ENCODE assay signal across 9 cellular contexts in the genomic region with DNA sequence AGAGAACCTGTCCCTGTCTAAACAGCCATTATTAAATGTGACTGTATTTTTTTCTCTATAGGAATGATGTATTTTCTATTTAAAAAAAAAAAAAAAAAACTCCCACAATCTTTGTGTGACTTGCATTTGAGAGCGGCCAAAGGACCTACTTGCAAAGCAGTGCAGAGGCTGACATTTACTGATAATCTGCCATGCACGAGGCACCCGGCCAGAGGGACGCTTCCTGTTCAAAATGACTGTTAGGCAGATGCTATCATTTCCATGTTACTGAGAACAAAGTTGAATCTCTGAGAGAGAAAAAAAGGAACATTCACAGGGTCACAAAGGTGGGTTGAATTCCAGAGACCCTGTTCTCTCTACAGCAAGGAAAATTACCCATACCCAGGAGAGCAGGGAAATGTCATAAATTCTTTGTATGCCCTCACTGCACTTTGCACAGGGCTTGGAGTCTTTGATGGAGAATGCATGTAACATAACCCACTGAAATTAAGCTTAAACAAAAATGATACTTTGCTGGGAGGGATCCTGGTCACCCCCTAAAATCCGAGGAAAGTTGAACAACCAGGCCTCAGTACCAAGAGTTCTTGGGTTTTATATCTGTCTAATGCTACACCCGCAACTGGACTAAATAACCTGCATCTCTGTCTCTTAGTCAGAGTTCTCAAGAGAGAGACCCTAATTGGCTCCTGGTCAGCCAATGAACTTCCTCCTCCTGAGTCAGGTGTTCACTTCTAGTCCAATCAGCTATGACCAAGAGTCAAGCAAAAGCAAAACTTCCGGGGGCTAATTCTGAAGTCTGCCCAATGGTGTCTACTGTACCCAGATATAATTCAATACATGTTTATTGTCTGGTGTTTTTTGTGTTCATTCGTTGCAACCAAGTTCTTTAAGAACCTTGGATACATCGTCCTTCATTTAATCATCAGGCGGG.
DNase-seq lines count a peak whose midpoint lies in the region; ATAC-seq and TF ChIP-seq lines count a peak whose summit lies in the region.
"Had no signal": no experiment of that assay in that cellular context is flagged by ENCODE, and none has a peak within 500 bp of the region (broad histone marks: within the 10 kb centered on the region; RNA-seq: fewer than 3 reads in every experiment).

No MANE protein-coding gene starts in this region.

- H3K27me3 ChIP-seq in tibial nerve (no peaks in the 10 kb centered on the region), H9 (ENCODE audit: insufficient read depth, low read length) (no peaks in the 10 kb centered on the region)

- no peak overlapping the region for H3K4ac ChIP-seq in H9 (ENCODE audit: low read depth, low read length)

- peaks cover 19% of the 10 kb centered on the region for H3K27me3 Mint-ChIP-seq in activated naive CD8-positive, alpha-beta T cell treated with anti-CD3 and anti-CD28 coated beads, Interleukin-2, amount 50 U/mL, for 24 hours
- peaks cover 35% of the 10 kb centered on the region for H3K27me3 Mint-ChIP-seq in activated naive CD8-positive, alpha-beta T cell treated with anti-CD3 and anti-CD28 coated beads for 36 hours
- peaks cover 4% of the 10 kb centered on the region for H3K27me3 Mint-ChIP-seq in H9 (ENCODE audit: low read depth)

- H3K9ac ChIP-seq in H9 (ENCODE audit: extremely low read depth, insufficient read length, low read length), result no peak overlapping the region

- ATAC-seq in activated naive CD8-positive, alpha-beta T cell treated with anti-CD3 and anti-CD28 coated beads, Interleukin-2, amount 50 U/mL, for 24 hours, result peak; percentile 54

- H3K27ac ChIP-seq in tibial nerve (peak overlapping the region in 3 of 4 donors; percentile 25 to 74 (median 70)), H9 (ENCODE audit: insufficient read length, low read depth, low read length) (no peak overlapping the region)

- no peak overlapping the region for H2BK20ac ChIP-seq in H9 (ENCODE audit: low read depth, low read length, poor library complexity, severe bottlenecking)

- H3K23ac ChIP-seq in H9 (ENCODE audit: insufficient read length, low read depth, low read length), result no peak overlapping the region

- no peak overlapping the region for H4K5ac ChIP-seq in H9 (ENCODE audit: insufficient read length, low read depth, low read length)

- no peak overlapping the region for H4K91ac ChIP-seq in H9 (ENCODE audit: insufficient read length, low read depth, low read length)

- H3K36me3 ChIP-seq in tibial nerve, result no peaks in the 10 kb centered on the region

- no peak overlapping the region for H2AK5ac ChIP-seq in H9 (ENCODE audit: insufficient read length, low read length)

- H2BK15ac ChIP-seq in H9 (ENCODE audit: low read depth, low read length), result no peak overlapping the region

- no peak overlapping the region for H3K18ac ChIP-seq in H9 (ENCODE audit: insufficient read length, low read depth, low read length)

- no peaks in the 10 kb centered on the region for H3K23me2 ChIP-seq in H9 (ENCODE audit: insufficient read length, low read depth, low read length, poor library complexity, severe bottlenecking)

- H3K56ac ChIP-seq in H9 (ENCODE audit: insufficient read length, low read depth, low read length), result no peak overlapping the region

- no peak for TF ChIP-seq POLR2A in tibial nerve (IDR thresholded peaks at IDR 0.05)

- no peaks in the 10 kb centered on the region for H4K20me1 ChIP-seq in H9 (ENCODE audit: control insufficient read depth, insufficient read depth, insufficient read length)

- no peak overlapping the region for H3K14ac ChIP-seq in H9 (ENCODE audit: insufficient read depth, low read length)

- H3K9me3 ChIP-seq in tibial nerve, result no peaks in the 10 kb centered on the region
- no peaks in the 10 kb centered on the region for H3K9me3 ChIP-seq in H9 (ENCODE audit: control insufficient read depth, low read depth, low read length)

- H3T11ph ChIP-seq in H9 (ENCODE audit: low read length), result no peak overlapping the region

- TF ChIP-seq CTCF in tibial nerve (IDR thresholded peaks at IDR 0.05) (no peak), H9 (conservative IDR thresholded peaks at IDR 0.05) (no peak)

- H2AFZ ChIP-seq in H9 (ENCODE audit: low read length), result no peak overlapping the region

- H2BK120ac ChIP-seq in H9 (ENCODE audit: low read depth, low read length, poor library complexity, severe bottlenecking), result no peak overlapping the region

- no peak overlapping the region for H2BK12ac ChIP-seq in H9 (ENCODE audit: insufficient read length, low read depth, low read length)

- H3K79me2 ChIP-seq in H9 (ENCODE audit: insufficient read depth, low read length), result no peaks in the 10 kb centered on the region

- no peaks in the 10 kb centered on the region for H3K36me3 Mint-ChIP-seq in activated naive CD8-positive, alpha-beta T cell treated with anti-CD3 and anti-CD28 coated beads, Interleukin-2, amount 50 U/mL, for 24 hours (ENCODE audit: low read depth)
- H3K36me3 Mint-ChIP-seq in activated naive CD8-positive, alpha-beta T cell treated with anti-CD3 and anti-CD28 coated beads for 36 hours, result no peaks in the 10 kb centered on the region
- H3K36me3 Mint-ChIP-seq in H9 (ENCODE audit: insufficient read depth in 1 of 3, low read depth in 3 of 3), result no peaks in the 10 kb centered on the region

- H3K9me3 Mint-ChIP-seq in activated naive CD8-positive, alpha-beta T cell treated with anti-CD3 and anti-CD28 coated beads, Interleukin-2, amount 50 U/mL, for 24 hours, result no peaks in the 10 kb centered on the region
- no peaks in the 10 kb centered on the region for H3K9me3 Mint-ChIP-seq in activated naive CD8-positive, alpha-beta T cell treated with anti-CD3 and anti-CD28 coated beads for 36 hours
- peaks cover 0 to 1% of the 10 kb centered on the region in 2 experiments; a peak in 2 of 5 replicates for H3K9me3 Mint-ChIP-seq in H9

- no peak overlapping the region for H3K4me2 ChIP-seq in H9 (ENCODE audit: insufficient read depth, insufficient read length, low read length)

- no peak overlapping the region for H3K27ac Mint-ChIP-seq in activated naive CD8-positive, alpha-beta T cell treated with anti-CD3 and anti-CD28 coated beads, Interleukin-2, amount 50 U/mL, for 24 hours
- H3K27ac Mint-ChIP-seq in activated naive CD8-positive, alpha-beta T cell treated with anti-CD3 and anti-CD28 coated beads for 36 hours, result no peak overlapping the region
- no peak overlapping the region for H3K27ac Mint-ChIP-seq in H9
- H3K27ac Mint-ChIP-seq: progenitor cell of endocrine pancreas had no signal

- no peak overlapping the region for H4K8ac ChIP-seq in H9 (replicated peaks; ENCODE audit: insufficient read length, low read depth, low read length)

- no peak overlapping the region for H2BK5ac ChIP-seq in H9 (ENCODE audit: insufficient read length, low read length)

- H3K4me3 ChIP-seq in tibial nerve, result no peak overlapping the region

- H3K4me3 Mint-ChIP-seq in activated naive CD8-positive, alpha-beta T cell treated with anti-CD3 and anti-CD28 coated beads, Interleukin-2, amount 50 U/mL, for 24 hours, result no peak overlapping the region
- no peak overlapping the region for H3K4me3 Mint-ChIP-seq in activated naive CD8-positive, alpha-beta T cell treated with anti-CD3 and anti-CD28 coated beads for 36 hours
- H3K4me3 Mint-ChIP-seq in H9, result no peak overlapping the region

- no peak for DNase-seq in activated naive CD8-positive, alpha-beta T cell treated with anti-CD3 and anti-CD28 coated beads, Interleukin-2, amount 50 U/mL, for 24 hours
- DNase-seq in activated naive CD8-positive, alpha-beta T cell treated with anti-CD3 and anti-CD28 coated beads for 36 hours, result no peak
- DNase-seq in UCSD-AML1 (lab: John Stamatoyannopoulos, UW; ENCODE audit: unreplicated experiment) (peak; percentile 30), inferior parietal cortex (ENCODE audit: extremely low spot score) (peak; percentile 73), tibial nerve (ENCODE audit: low spot score in 2 of 2) (peak in 1 of 2 donors; percentile 29), H9 (no peak), NCI-H748 treated with DMSO at 0.1 percent for 48 hours (lab: John Stamatoyannopoulos, UW) (no peak), germinal center (ENCODE audit: low spot score) (no peak)

- WGBS in tibial nerve, 2 donors, result 37 to 42% methylated on average over 10 of the region's 10 CpGs
- WGBS in H9 (ENCODE audit: extremely low coverage, insufficient read length, low lambda C conversion rate), result no CpG with 5 or more reads among the region's 10 CpGs

- H3K4me1 ChIP-seq in tibial nerve, result peaks cover 0 to 20% (median 0%) of the 10 kb centered on the region in 4 donors
- H3K4me1 ChIP-seq in H9 (ENCODE audit: insufficient read depth, low read length), result no peaks in the 10 kb centered on the region

- TF ChIP-seq EP300 in tibial nerve (IDR thresholded peaks at IDR 0.05), result no peak

- peaks cover 20% of the 10 kb centered on the region for H3K4me1 Mint-ChIP-seq in activated naive CD8-positive, alpha-beta T cell treated with anti-CD3 and anti-CD28 coated beads, Interleukin-2, amount 50 U/mL, for 24 hours
- peaks cover 8% of the 10 kb centered on the region for H3K4me1 Mint-ChIP-seq in activated naive CD8-positive, alpha-beta T cell treated with anti-CD3 and anti-CD28 coated beads for 36 hours
- peaks cover 0 to 3% of the 10 kb centered on the region in 2 experiments; a peak in 1 of 4 replicates for H3K4me1 Mint-ChIP-seq in H9

- H3K79me1 ChIP-seq in H9 (ENCODE audit: insufficient read depth, low read depth, low read length, poor library complexity, severe bottlenecking), result no peaks in the 10 kb centered on the region

Comparison
In these comparisons a context has a peak if more than half of its experiments do, and no peak if none do; other contexts are left out.
1. DNase-seq: peak in UCSD-AML1 (single experiment) and inferior parietal cortex (single experiment); none in activated naive CD8-positive, alpha-beta T cell treated with anti-CD3 and anti-CD28 coated beads, Interleukin-2, amount 50 U/mL, for 24 hours (single experiment), activated naive CD8-positive, alpha-beta T cell treated with anti-CD3 and anti-CD28 coated beads for 36 hours (single experiment), H9 (single experiment), NCI-H748 treated with DMSO at 0.1 percent for 48 hours (single experiment) and germinal center (single experiment).